Comparison of ENCODE assay signal across 8 cellular contexts in the genomic region with DNA sequence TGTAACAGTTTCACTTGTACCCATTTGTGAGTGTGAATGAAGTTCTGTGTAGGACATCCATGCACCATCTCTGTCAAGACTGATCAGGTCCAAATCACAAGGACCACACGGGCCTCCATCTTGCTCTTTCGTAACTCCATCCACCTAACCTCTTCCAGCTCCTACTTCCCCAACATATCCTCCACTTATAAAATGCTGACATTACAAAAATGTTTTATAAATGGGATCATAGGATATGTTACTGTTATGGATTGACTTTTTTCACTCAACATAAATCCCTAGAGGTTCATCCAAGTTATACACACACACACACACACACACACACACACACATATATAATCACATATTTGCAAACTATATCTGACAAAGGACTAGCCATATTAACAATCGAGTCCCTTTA.
"Had no signal": no experiment of that assay in that cellular context is flagged by ENCODE, and none has a peak within 500 bp of the region (broad histone marks: within the 10 kb centered on the region; RNA-seq: fewer than 3 reads in every experiment).

No MANE protein-coding gene starts in this region.

- H3K9ac ChIP-seq: GM23248, KMS-11 had no signal

- H3K27ac Mint-ChIP-seq: H9 had no signal

- H3K27ac ChIP-seq: GM23248, KMS-11 had no signal

- FAIRE-seq: H54, HTR-8/SVneo had no signal

- H3K4me3 ChIP-seq: GM23248 had no signal

- H2AFZ ChIP-seq: GM23248 had no signal

- H3K4me2 ChIP-seq: KMS-11 had no signal

- H3K4me1 Mint-ChIP-seq: H9 had no signal

- H3K4me3 Mint-ChIP-seq: H9 had no signal

- DNase-seq: GM23248, GOT3, H9, HCEC 1CT, KBM-7 had no signal
